Comparison of ENCODE assay signal across 1 cellular context in the genomic region with DNA sequence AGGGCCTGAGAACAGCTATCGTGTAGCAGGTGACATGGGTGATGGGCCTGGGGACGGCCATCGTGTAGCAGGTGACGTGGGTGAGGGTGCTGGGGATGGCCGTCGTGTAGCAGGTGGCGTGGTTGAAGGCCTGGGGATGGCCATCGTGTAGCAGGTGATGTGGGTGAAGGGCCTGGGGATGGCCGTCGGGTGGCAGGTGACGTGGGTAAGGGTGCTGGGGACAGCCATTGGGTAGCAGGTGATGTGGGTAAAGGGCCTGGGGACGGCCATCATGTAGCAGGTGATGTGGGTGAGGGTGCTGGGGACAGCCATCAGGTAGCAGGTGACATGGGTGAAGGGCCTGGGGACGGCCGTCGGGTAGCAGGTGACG.
TF ChIP-seq lines count a peak whose summit lies in the region.

No MANE protein-coding gene starts in this region.

TF ChIP-seq in endothelial cell of umbilical vein, 7 proteins besides CTCF, POLR2A, EP300 and RAD21:
- TF ChIP-seq MYC (IDR thresholded peaks at IDR 0.05; ENCODE audit: low read depth, low read length): no peak
